ENCODE assay signal across 8 cellular contexts in the genomic region with DNA sequence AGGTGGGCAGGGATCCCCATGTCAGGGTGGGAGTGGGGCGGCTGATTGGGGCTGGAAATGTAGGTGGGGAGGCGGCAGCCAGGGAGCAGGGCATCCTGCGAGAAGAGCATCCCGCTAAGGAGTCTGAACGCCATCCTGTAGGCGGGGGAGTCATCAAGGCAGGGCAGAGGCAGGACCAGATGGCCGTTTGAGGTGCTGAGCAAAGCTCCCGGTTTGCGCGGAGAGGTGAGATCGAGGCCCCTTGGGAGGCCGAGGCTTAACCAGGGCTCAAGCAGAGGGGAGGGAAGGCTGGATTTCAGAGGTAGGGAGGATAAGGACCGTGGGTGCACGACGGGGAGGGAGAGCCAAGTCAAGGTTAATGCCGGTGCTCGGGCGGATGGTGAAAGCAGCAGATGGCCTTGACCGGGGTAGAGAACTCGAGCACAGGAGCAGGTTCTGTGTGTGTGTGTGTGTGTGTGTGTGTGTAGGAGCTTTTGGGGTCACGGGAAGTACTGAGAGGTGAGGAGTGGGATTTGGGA. TPM values are rescaled to one million over a fixed set of nuclear protein-coding genes. Genes with fewer than 3 reads are reported as not detected.
DNase-seq lines count a peak whose midpoint lies in the region; FAIRE-seq and TF ChIP-seq lines count a peak whose summit lies in the region.

No MANE protein-coding gene starts in this region.

- DNase-seq in BJ (ENCODE audit: low read depth) (no peak), GM19239 (ENCODE audit: insufficient read length, low spot score) (no peak), Karpas-422 (no peak), spleen (no peak), mucosa of gallbladder (ENCODE audit: low spot score) (no peak), LoVo (ENCODE audit: low spot score) (no peak)

- H3K4me3 ChIP-seq in BJ (ENCODE audit: low read depth, low read length) (peak overlapping the region; percentile 90), Karpas-422 (ENCODE audit: low read length) (peak overlapping the region; percentile 81), iPS-20b (ENCODE audit: low read length) (peak overlapping the region; percentile 99), spleen (peak overlapping the region; percentile 88 to 99 (median 96))

- FAIRE-seq in GM19239 (lab: Jason Lieb, UNC): peak; percentile 8

- H3K9me3 ChIP-seq in Karpas-422 (ENCODE audit: low read length) (no peaks in the 10 kb centered on the region), iPS-20b (ENCODE audit: insufficient read depth, low read depth, low read length) (no peaks in the 10 kb centered on the region), spleen (no peaks in the 10 kb centered on the region)

- POLR2A ChIA-PET in BJ (lab: Charles Lee): no interaction called here

- 10 to 13% (median 11%) methylated on average over 17 to 21 of the region's 21 CpGs for WGBS in adipose tissue, 3 donors
- 14 to 23% (median 18%) methylated on average over 21 of the region's 21 CpGs for WGBS in spleen, 5 donors

- TF ChIP-seq POLR2A in spleen (IDR thresholded peaks at IDR 0.05): no peak

- H3K79me2 ChIP-seq in Karpas-422 (ENCODE audit: low read length): peaks cover 28% of the 10 kb centered on the region

- H3K27ac ChIP-seq in Karpas-422 (ENCODE audit: low read length) (peak overlapping the region; percentile 61), adipose tissue (ENCODE audit: low read depth, low read length) (peak overlapping the region; percentile 29), iPS-20b (ENCODE audit: low read length) (no peak overlapping the region), spleen (peak overlapping the region; percentile 86 to 96 (median 93))

- H3K9ac ChIP-seq in Karpas-422 (ENCODE audit: low read length) (peak overlapping the region; percentile 98), iPS-20b (ENCODE audit: low read depth, low read length) (peak overlapping the region; percentile 89)

- no peaks in the 10 kb centered on the region for H3K27me3 ChIP-seq in BJ (ENCODE audit: control insufficient read depth, insufficient read depth, low read length)
- H3K27me3 ChIP-seq in Karpas-422 (ENCODE audit: low read length): no peaks in the 10 kb centered on the region
- H3K27me3 ChIP-seq in iPS-20b (ENCODE audit: insufficient read depth, low read length): no peaks in the 10 kb centered on the region
- no peaks in the 10 kb centered on the region for H3K27me3 ChIP-seq in spleen (replicated peaks in 1 of 7)

- H3K4me1 ChIP-seq in Karpas-422 (ENCODE audit: low read length) (peaks cover 27% of the 10 kb centered on the region), iPS-20b (ENCODE audit: insufficient read depth, low read length) (0 out of 2 replicates have a peak, but pooled peaks cover 4% of the 10 kb centered on the region), spleen (peaks cover 0 to 34% (median 23%) of the 10 kb centered on the region in 6 donors)

- H4K20me1 ChIP-seq in Karpas-422 (ENCODE audit: insufficient read depth, low read depth, low read length): peaks cover 6% of the 10 kb centered on the region; the same call in 1 of the 2 replicates

- intact Hi-C loops in spleen (cut with DNase I; ENCODE audit: low total_unique reads): loop anchor here (5.0 kb wide), 1 partner anchor 97 kb away; the partner anchor contains the start of genes MBTD1 and UTP18

- H3K9me2 ChIP-seq in Karpas-422 (replicated peaks; ENCODE audit: insufficient read depth, low read length): no peaks in the 10 kb centered on the region

- TF ChIP-seq CTCF in BJ (IDR thresholded peaks at IDR 0.05; ENCODE audit: insufficient read depth, low read depth, low read length) (no peak), spleen (IDR thresholded peaks at IDR 0.05 in 8 of 11, conservative IDR thresholded peaks at IDR 0.05 in 3 of 11) (no peak)

- H3K4me2 ChIP-seq in Karpas-422 (ENCODE audit: low read depth, low read length, poor library complexity, severe bottlenecking): peak overlapping the region; percentile 95

- peak overlapping the region; percentile 89 for H2AFZ ChIP-seq in Karpas-422 (ENCODE audit: low read length)

- CTCF ChIA-PET in BJ (lab: Yijun Ruan, JAX): interaction anchor here (0.6 to 1.3 kb wide), 7 partner anchors 11 to 167 kb away, joined by 3 to 5 read pairs (median 3); partner anchors contain the start of gene NME1

- H3K36me3 ChIP-seq in BJ (ENCODE audit: control insufficient read depth, insufficient read depth, low read length) (peaks cover 14% of the 10 kb centered on the region), Karpas-422 (ENCODE audit: insufficient read depth, low read length) (peaks cover 46% of the 10 kb centered on the region), iPS-20b (ENCODE audit: insufficient read depth, low read depth, low read length) (peaks cover 58% of the 10 kb centered on the region), spleen (peaks cover 0 to 56% (median 37%) of the 10 kb centered on the region in 6 donors)

RNA-seq across cellular contexts. Expression of gene NME2, which starts 0.5 kb away (rescaled TPM):
- polyA plus RNA-seq in BJ (2011; rRNA removed) (835 and 1,035 TPM in 2 replicates), adipose tissue (100 to 1,000 TPM; 477 to 911 (median 841) TPM), spleen (100 to 1,000 TPM; 672 to 746 (median 729) TPM)
- 95.9 and 136 TPM in 2 replicates for polyA minus RNA-seq in BJ (2011; rRNA and poly(A)+ RNA removed)
- 737 and 848 TPM in 2 replicates for total RNA-seq in Karpas-422 (2014; rRNA removed; shearing (Covaris generic); ENCODE audit: low replicate concordance)
- total RNA-seq in spleen (100 to 1,000 TPM; 209 to 316 (median 272) TPM), mucosa of gallbladder (262 TPM)

RNA-seq across cellular contexts. Expression of gene NME1, which starts 12.4 kb away (rescaled TPM):
- polyA plus RNA-seq in BJ (2011; rRNA removed) (178 and 261 TPM in 2 replicates), adipose tissue (100 to 1,000 TPM in 1 of 3 donors, 10 to 100 TPM in 2; 72.9 to 131 (median 87.4) TPM), spleen (100 to 1,000 TPM in 2 of 3 donors, 10 to 100 TPM in 1; 68.4 to 142 (median 103) TPM)
- 21.6 and 25.9 TPM in 2 replicates for polyA minus RNA-seq in BJ (2011; rRNA and poly(A)+ RNA removed)
- total RNA-seq in Karpas-422 (2014; rRNA removed; shearing (Covaris generic); ENCODE audit: low replicate concordance): 148 and 201 TPM in 2 replicates
- total RNA-seq in spleen (10 to 100 TPM; 21.2 to 66.0 (median 32.7) TPM), mucosa of gallbladder (26.5 TPM)

RNA-seq across cellular contexts. Expression of gene SPAG9, which starts 45.1 kb away (rescaled TPM):
- polyA plus RNA-seq in BJ (2011; rRNA removed) (18.7 and 28.9 TPM in 2 replicates), adipose tissue (10 to 100 TPM; 15.9 to 43.1 (median 22.2) TPM), spleen (10 to 100 TPM; 10.7 to 12.9 (median 11.2) TPM)
- polyA minus RNA-seq in BJ (2011; rRNA and poly(A)+ RNA removed): 33.6 and 35.7 TPM in 2 replicates
- 53.4 and 62.4 TPM in 2 replicates for total RNA-seq in Karpas-422 (2014; rRNA removed; shearing (Covaris generic); ENCODE audit: low replicate concordance)
- total RNA-seq in spleen (10 to 100 TPM; 69.7 to 94.6 (median 87.1) TPM), mucosa of gallbladder (77.9 TPM)
